ENCODE assay signal across 25 cellular contexts in the genomic region with DNA sequence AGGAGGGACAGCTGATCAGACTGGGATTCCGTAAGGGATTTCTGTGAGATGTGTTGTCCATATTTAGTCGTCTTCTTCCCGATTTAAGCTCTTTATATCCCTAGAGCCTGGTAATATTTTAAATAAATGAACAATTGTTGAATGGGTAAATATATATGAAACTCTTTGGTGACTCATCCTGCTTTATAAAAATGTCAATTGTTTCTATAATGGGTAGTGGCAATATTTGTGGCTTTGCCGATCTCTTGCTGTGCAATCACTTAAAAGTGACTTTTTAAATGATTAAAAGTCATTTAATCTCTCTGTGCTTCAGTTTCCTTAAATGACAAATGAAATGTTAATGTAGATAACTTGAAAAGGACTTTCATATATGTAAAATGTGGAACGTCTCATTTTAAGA.
"Had no signal": no experiment of that assay in that cellular context is flagged by ENCODE, and none has a peak within 500 bp of the region (broad histone marks: within the 10 kb centered on the region; RNA-seq: fewer than 3 reads in every experiment).

No MANE protein-coding gene starts in this region.

- H3K27ac ChIP-seq: colonic mucosa, epithelial cell of prostate, esophagus squamous epithelium, gastroesophageal sphincter, heart left ventricle, hepatocyte, left lung, lower lobe of right lung had no signal

- DNase-seq: colonic mucosa; cortex of kidney; effector CD8-positive, alpha-beta T cell; effector memory CD8-positive, alpha-beta T cell; endodermal cell; erythroblast; esophagus squamous epithelium; foreskin fibroblast; heart left ventricle; hypothalamus; immature natural killer cell; islet precursor cell; left cardiac atrium; left lung; left ventricle myocardium superior; lower lobe of right lung; mesenchymal stem cell; mucosa of descending colon; naive B cell; naive thymus-derived CD8-positive, alpha-beta T cell had no signal

- H3K9me3 ChIP-seq: colonic mucosa, esophagus squamous epithelium, gastroesophageal sphincter, heart left ventricle, left lung, lower lobe of right lung, mucosa of descending colon had no signal

- H3K4me3 ChIP-seq: colonic mucosa, esophagus squamous epithelium, gastroesophageal sphincter, heart left ventricle, hepatocyte, left lung, lower lobe of right lung, mucosa of descending colon had no signal

- FAIRE-seq: endometrium had no signal

- H3K36me3 ChIP-seq: colonic mucosa, esophagus squamous epithelium, gastroesophageal sphincter, heart left ventricle, left lung, lower lobe of right lung had no signal

- ATAC-seq: effector memory CD8-positive, alpha-beta T cell; esophagus mucosa; gastroesophageal sphincter; heart left ventricle; left cardiac atrium; left lung; left ventricle myocardium superior; lower lobe of right lung; mucosa of descending colon; naive thymus-derived CD8-positive, alpha-beta T cell had no signal

- H3K4me1 ChIP-seq: colonic mucosa, esophagus squamous epithelium, gastroesophageal sphincter, heart left ventricle, left lung, lower lobe of right lung had no signal
